In the genomic region with DNA sequence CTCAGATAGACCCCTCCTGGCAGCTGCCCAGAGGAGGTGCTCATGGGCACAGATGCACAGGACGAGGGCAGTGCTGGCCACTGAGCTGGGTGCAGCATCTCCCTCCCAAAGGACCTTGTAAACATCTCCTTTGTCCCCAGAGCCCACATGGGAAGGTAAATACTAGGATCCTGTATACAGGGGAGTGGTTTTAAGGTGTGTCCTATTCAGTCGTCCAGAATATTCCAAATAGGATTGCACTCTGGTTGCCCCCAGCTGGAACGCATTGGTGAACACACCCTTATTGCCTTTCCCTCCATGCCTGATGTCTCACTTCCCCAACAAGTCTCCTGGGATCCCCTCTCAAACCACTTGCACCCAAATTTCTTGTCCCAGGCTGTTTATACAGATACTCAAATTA, we compare ENCODE assay signal across 16 cellular contexts.
DNase-seq lines count a peak whose midpoint lies in the region; ATAC-seq and TF ChIP-seq lines count a peak whose summit lies in the region.
"Had no signal": no experiment of that assay in that cellular context is flagged by ENCODE, and none has a peak within 500 bp of the region (broad histone marks: within the 10 kb centered on the region; RNA-seq: fewer than 3 reads in every experiment).

No MANE protein-coding gene starts in this region.

- H3K9me3 Mint-ChIP-seq in CD14-positive monocyte: peaks cover 0 to 2% (median 0%) of the 10 kb centered on the region in 7 donors
- H3K9me3 Mint-ChIP-seq: CD4-positive, CD25-positive, alpha-beta regulatory T cell; T-helper 1 cell treated with Interleukin-12 subunit alpha and Interleukin-12 subunit beta and Interleukin-4 antibody, amounts not matched to agents 30 μg/mL and 1 μg/mL, for 36 hours had no signal

- H3K4me1 Mint-ChIP-seq in CD14-positive monocyte: peaks cover 5% of the 10 kb centered on the region

- DNase-seq in NCI-H2107 treated with DMSO at 0.1 percent for 48 hours (lab: John Stamatoyannopoulos, UW; ENCODE audit: unreplicated experiment) (peak; percentile 58), NCI-H2107 (lab: John Stamatoyannopoulos, UW) (no peak), CD14-positive monocyte (ENCODE audit: low spot score) (peak; percentile 20), NCI-H69 (lab: John Stamatoyannopoulos, UW) (peak; percentile 76), left colon (no peak), activated T-cell treated with anti-CD3 and anti-CD28 coated beads for 4 hours (no peak)
- DNase-seq: CD4-positive, CD25-positive, alpha-beta regulatory T cell; DMS79 treated with DMSO at 0.1 percent for 48 hours; H7; KBM-7; MM.1S; NCI-H187; NCI-H774; Right ventricle myocardium superior had no signal

- intact Hi-C loops in CD14-positive monocyte (cut with micrococcal nuclease): no loop called here
- intact Hi-C loops in left colon (cut with DNase I, micrococcal nuclease): no loop called here

- ATAC-seq in left colon (peak; percentile 61), HG02852 (IDR thresholded peaks at IDR 0.05; ENCODE audit: unreplicated experiment) (no peak)

- TF ChIP-seq CTCF in CD14-positive monocyte (IDR thresholded peaks at IDR 0.05): no peak

- H3K36me3 Mint-ChIP-seq in CD14-positive monocyte: no peaks in the 10 kb centered on the region
- H3K36me3 Mint-ChIP-seq: CD4-positive, CD25-positive, alpha-beta regulatory T cell had no signal

- peaks cover 0 to 3% (median 2%) of the 10 kb centered on the region in 3 donors for H3K27me3 Mint-ChIP-seq in CD14-positive monocyte (ENCODE audit: low read depth in 3 of 3)
- H3K27me3 Mint-ChIP-seq: CD4-positive, CD25-positive, alpha-beta regulatory T cell had no signal

- H3K27ac Mint-ChIP-seq in CD14-positive monocyte: no peak overlapping the region
- H3K27ac Mint-ChIP-seq: CD4-positive, CD25-positive, alpha-beta regulatory T cell; T-helper 1 cell treated with Interleukin-12 subunit alpha and Interleukin-12 subunit beta and Interleukin-4 antibody, amounts not matched to agents 30 μg/mL and 1 μg/mL, for 36 hours had no signal

- H3K4me3 Mint-ChIP-seq in CD14-positive monocyte: no peak overlapping the region
- H3K4me3 Mint-ChIP-seq: CD4-positive, CD25-positive, alpha-beta regulatory T cell; T-helper 1 cell treated with Interleukin-12 subunit alpha and Interleukin-12 subunit beta and Interleukin-4 antibody, amounts not matched to agents 30 μg/mL and 1 μg/mL, for 36 hours had no signal

Comparison
In these comparisons a context has a peak if more than half of its experiments do, and no peak if none do; other contexts are left out.
1. DNase-seq: peak in NCI-H2107 treated with DMSO at 0.1 percent for 48 hours (single experiment), CD14-positive monocyte (single experiment) and NCI-H69 (single experiment); none in NCI-H2107 (single experiment), left colon (0 of 2) and activated T-cell treated with anti-CD3 and anti-CD28 coated beads for 4 hours (single experiment).